Comparison of ENCODE assay signal across 16 cellular contexts in genomic region chr9:131960311-131960710, GRCh38.
A peak's percentile ranks its signal among the peaks of the same experiment; 100 is the strongest.
DNase-seq lines count a peak whose midpoint lies in the region; ATAC-seq and TF ChIP-seq lines count a peak whose summit lies in the region.
"Had no signal": no experiment of that assay in that cellular context is flagged by ENCODE, and none has a peak within 500 bp of the region (broad histone marks: within the 10 kb centered on the region; RNA-seq: fewer than 3 reads in every experiment).

No MANE protein-coding gene starts in this region.

- intact Hi-C loops in mammary epithelial cell (cut with micrococcal nuclease): loop anchor here (10.0 kb wide), 1 partner anchor 114 kb away; the partner anchor contains the start of gene MED27

- in situ Hi-C loops in Caki2 (cut with HindIII; ENCODE audit: low pct_unique_long_range_greater_than_20kb, low sequenced_read_pairs): no loop called here
- in situ Hi-C loops in mammary epithelial cell (cut with MboI; ENCODE audit: low sequenced_read_pairs in 2 of 2): no loop called here

- no peak overlapping the region for H3K4me3 ChIP-seq in mammary epithelial cell (replicated peaks in 1 of 3; ENCODE audit: insufficient read depth in 1 of 3, low read depth in 2 of 3, low read length in 3 of 3)
- H3K4me3 ChIP-seq: ovary had no signal

- peak overlapping the region; percentile 25 for H3K4me2 ChIP-seq in mammary epithelial cell (ENCODE audit: insufficient read depth, low read depth, low read length)
- H3K4me2 ChIP-seq: KMS-11 had no signal

- H4K20me1 ChIP-seq in mammary epithelial cell (ENCODE audit: insufficient read depth, low read length): no peaks in the 10 kb centered on the region

- no peaks in the 10 kb centered on the region for H3K79me2 ChIP-seq in mammary epithelial cell (ENCODE audit: insufficient read depth, low read length)

- 60% methylated on average over 9 of the region's 9 CpGs for WGBS in mammary epithelial cell (ENCODE audit: low coverage, missing lambda C conversion rate)

- dilution Hi-C loops in mammary epithelial cell (cut with HindIII; ENCODE audit: low sequenced_read_pairs): no loop called here

- no peak overlapping the region for H2AFZ ChIP-seq in mammary epithelial cell (ENCODE audit: low read depth, low read length)

- TF ChIP-seq CTCF in mammary epithelial cell (conservative IDR thresholded peaks at IDR 0.05 in 1 of 2, IDR thresholded peaks at IDR 0.05 in 1 of 2; ENCODE audit: extremely low read depth in 1 of 2, insufficient read depth in 1 of 2, low read depth in 1 of 2, low read length in 2 of 2): no peak

- H3K27ac ChIP-seq in mammary epithelial cell (ENCODE audit: insufficient read depth, low read depth, low read length): no peak overlapping the region
- H3K27ac ChIP-seq: KMS-11, ovary had no signal

- no peak for ATAC-seq in HG03469 (IDR thresholded peaks at IDR 0.05; ENCODE audit: unreplicated experiment)
- no peak for ATAC-seq in HG03025 (IDR thresholded peaks at IDR 0.05; ENCODE audit: low FRiP score, unreplicated experiment)
- no peak for ATAC-seq in GM18870 (IDR thresholded peaks at IDR 0.05; ENCODE audit: unreplicated experiment)
- ATAC-seq: activated T-cell treated with anti-CD3 and anti-CD28 coated beads, Interleukin-2, amount 50 U/mL, for 4 hours; stimulated activated naive CD8-positive, alpha-beta T cell treated with anti-CD3 and anti-CD28 coated beads, Interleukin-15, Interleukin-2, amounts not matched to agents 100 U/mL and 50 U/mL, for 24 hours had no signal

- no peak overlapping the region for H3K9ac ChIP-seq in mammary epithelial cell (ENCODE audit: insufficient read depth, low read length)
- H3K9ac ChIP-seq: KMS-11 had no signal

- peak; percentile 33 for DNase-seq in Caki2 (ENCODE audit: low read depth)
- DNase-seq in HT1080 (ENCODE audit: low read depth): peak; percentile 4
- DNase-seq in mammary epithelial cell: peak; percentile 69
- peak; percentile 57 for DNase-seq in kidney tubule cell (ENCODE audit: low spot score)
- DNase-seq in dermis blood vessel endothelial cell: no peak
- DNase-seq: activated naive CD4-positive, alpha-beta T cell treated with anti-CD3 and anti-CD28 coated beads, Interleukin-2, amount 50 U/mL, for 16 hours; activated T-cell treated with anti-CD3 and anti-CD28 coated beads, Interleukin-2, amount 50 U/mL, for 4 hours; DMS79; NCI-H1048; ovary; stimulated activated naive CD8-positive, alpha-beta T cell treated with anti-CD3 and anti-CD28 coated beads, Interleukin-15, Interleukin-2, amounts not matched to agents 100 U/mL and 50 U/mL, for 24 hours; T-helper 9 cell had no signal

- no peaks in the 10 kb centered on the region for H3K36me3 ChIP-seq in mammary epithelial cell (ENCODE audit: insufficient read depth, low read length)
- H3K36me3 ChIP-seq: ovary had no signal

- H3K4me1 ChIP-seq in mammary epithelial cell (ENCODE audit: insufficient read depth, low read length): peaks cover 18% of the 10 kb centered on the region

- no peaks in the 10 kb centered on the region for H3K27me3 ChIP-seq in mammary epithelial cell (ENCODE audit: insufficient read depth, low read length)
- H3K27me3 ChIP-seq: ovary had no signal

- BruUV-seq in mammary epithelial cell (replicated peaks; lab: Mats Ljungman, UMichigan): no TSS peak

- CTCF ChIA-PET in mammary epithelial cell (lab: Charles Lee; ENCODE audit: low non-redundant PET): interaction anchor here (0.7 kb wide), 1 partner anchor 11 kb away, joined by 4 read pairs; no protein-coding TSS in a partner anchor

- H3K9me3 ChIP-seq in mammary epithelial cell (replicated peaks; ENCODE audit: insufficient read depth, low read length): no peaks in the 10 kb centered on the region
- H3K9me3 ChIP-seq: ovary had no signal
